25 cellular contexts compared by ENCODE assay signal in genomic region chr5:158124606-158125316, GRCh38.
"Had no signal": no experiment of that assay in that cellular context is flagged by ENCODE, and none has a peak within 500 bp of the region (broad histone marks: within the 10 kb centered on the region; RNA-seq: fewer than 3 reads in every experiment).

No MANE protein-coding gene starts in this region.

- H3K4me1 ChIP-seq: esophagus squamous epithelium, gastroesophageal sphincter, left ventricle myocardium inferior, spleen, transverse colon had no signal

- H3K27ac Mint-ChIP-seq: naive thymus-derived CD4-positive, alpha-beta T cell; nephron progenitor cell; stimulated activated naive B cell treated with anti-CD40 and anti-IgM and Interleukin-4, amounts not matched to agents 10 μg/mL and 1 μg/mL and 100 μg/mL, for 72 hours; stimulated activated naive CD8-positive, alpha-beta T cell treated with anti-CD3 and anti-CD28 coated beads, Interleukin-15, amount 100 ng/mL, for 72 hours had no signal

- H3K9me3 Mint-ChIP-seq: naive thymus-derived CD4-positive, alpha-beta T cell; nephron progenitor cell; stimulated activated naive B cell treated with anti-CD40 and anti-IgM and Interleukin-4, amounts not matched to agents 10 μg/mL and 1 μg/mL and 100 μg/mL, for 72 hours; stimulated activated naive CD8-positive, alpha-beta T cell treated with anti-CD3 and anti-CD28 coated beads, Interleukin-15, amount 100 ng/mL, for 72 hours had no signal

- H3K36me3 ChIP-seq: esophagus squamous epithelium, gastroesophageal sphincter, left ventricle myocardium inferior, spleen, thoracic aorta, transverse colon had no signal

- H3K27me3 Mint-ChIP-seq: stimulated activated naive B cell treated with anti-CD40 and anti-IgM and Interleukin-4, amounts not matched to agents 10 μg/mL and 1 μg/mL and 100 μg/mL, for 72 hours had no signal

- DNase-seq: cortex of kidney; dorsolateral prefrontal cortex; effector memory CD4-positive, alpha-beta T cell; esophagus squamous epithelium; foreskin fibroblast; glutamatergic neuron; kidney; left cardiac atrium; left ventricle myocardium inferior; mesenchymal stem cell; naive thymus-derived CD4-positive, alpha-beta T cell; nephron progenitor cell; posterior cingulate gyrus; spleen; stimulated activated CD4-positive, alpha-beta T cell treated with anti-CD3 and anti-CD28 coated beads, Interleukin-15, amount 100 ng/mL, for 24 hours; stimulated activated CD4-positive, alpha-beta T cell treated with anti-CD3 and anti-CD28 coated beads, Interleukin-1b, Interleukin-23, amount 100 ng/mL, for 48 hours; stimulated activated CD4-positive, alpha-beta T cell treated with anti-CD3 and anti-CD28 coated beads, Interleukin-4, amount 100 ng/mL, for 4 hours; stimulated activated naive B cell treated with anti-CD40 and anti-IgM and Interleukin-4, amounts not matched to agents 10 μg/mL and 1 μg/mL and 100 μg/mL, for 72 hours; stimulated activated naive CD8-positive, alpha-beta T cell treated with anti-CD3 and anti-CD28 coated beads, Interleukin-15, amount 100 ng/mL, for 72 hours; substantia nigra; transverse colon had no signal

- H3K27me3 ChIP-seq: esophagus squamous epithelium, transverse colon had no signal

- H3K4me3 Mint-ChIP-seq: naive thymus-derived CD4-positive, alpha-beta T cell; nephron progenitor cell; stimulated activated naive B cell treated with anti-CD40 and anti-IgM and Interleukin-4, amounts not matched to agents 10 μg/mL and 1 μg/mL and 100 μg/mL, for 72 hours; stimulated activated naive CD8-positive, alpha-beta T cell treated with anti-CD3 and anti-CD28 coated beads, Interleukin-15, amount 100 ng/mL, for 72 hours had no signal

- ATAC-seq: gastroesophageal sphincter; left cardiac atrium; naive thymus-derived CD4-positive, alpha-beta T cell; sciatic nerve; stimulated activated naive B cell treated with anti-CD40 and anti-IgM and Interleukin-4, amounts not matched to agents 10 μg/mL and 1 μg/mL and 100 μg/mL, for 72 hours; stimulated activated naive CD8-positive, alpha-beta T cell treated with anti-CD3 and anti-CD28 coated beads, Interleukin-15, amount 100 ng/mL, for 72 hours had no signal

- H3K9me3 ChIP-seq: esophagus squamous epithelium, gastroesophageal sphincter, left ventricle myocardium inferior, spleen, thoracic aorta, transverse colon had no signal

- H3K27ac ChIP-seq: dorsolateral prefrontal cortex, esophagus squamous epithelium, gastroesophageal sphincter, left ventricle myocardium inferior, spleen, thoracic aorta, transverse colon had no signal

- H3K4me3 ChIP-seq: dorsolateral prefrontal cortex, esophagus squamous epithelium, gastroesophageal sphincter, left ventricle myocardium inferior, lung, spleen, thoracic aorta, transverse colon had no signal

- H3K4me1 Mint-ChIP-seq: naive thymus-derived CD4-positive, alpha-beta T cell; stimulated activated naive CD8-positive, alpha-beta T cell treated with anti-CD3 and anti-CD28 coated beads, Interleukin-15, amount 100 ng/mL, for 72 hours had no signal

- H3K36me3 Mint-ChIP-seq: naive thymus-derived CD4-positive, alpha-beta T cell; stimulated activated naive B cell treated with anti-CD40 and anti-IgM and Interleukin-4, amounts not matched to agents 10 μg/mL and 1 μg/mL and 100 μg/mL, for 72 hours had no signal
